9 cellular contexts compared by ENCODE assay signal in the genomic region with DNA sequence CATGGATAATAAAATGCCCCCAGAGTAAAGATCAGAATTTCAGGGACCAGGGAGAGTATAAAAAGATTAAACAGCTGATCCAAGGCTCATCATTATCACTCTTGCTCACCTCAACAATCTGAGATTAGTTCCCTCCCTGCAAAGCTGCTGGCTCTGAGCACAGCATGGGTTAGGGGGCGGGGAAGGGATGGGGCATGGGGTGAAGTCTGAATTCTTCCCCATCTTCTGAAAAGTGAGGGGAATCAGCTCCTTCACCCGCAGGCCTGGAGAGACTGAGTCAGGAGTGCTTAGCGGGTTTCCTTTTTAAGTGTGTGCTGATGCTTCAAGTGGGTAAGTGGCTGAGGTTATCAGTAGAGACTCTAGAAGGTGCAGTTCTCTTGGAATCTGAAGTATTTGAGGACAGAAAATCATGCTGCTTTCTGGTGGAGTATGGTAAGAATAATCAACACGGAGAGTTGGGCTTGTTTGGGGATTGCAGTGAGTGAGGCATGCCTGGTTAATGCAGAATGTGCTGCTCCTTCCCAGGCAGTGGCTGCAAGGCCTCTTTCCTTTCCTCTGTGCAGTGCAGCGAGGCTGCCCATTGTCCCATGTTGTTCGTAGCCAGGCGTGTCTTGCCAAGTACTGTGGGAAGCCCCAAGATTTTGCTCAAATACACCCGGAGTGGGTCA. TPM values are rescaled to one million over a fixed set of nuclear protein-coding genes. Genes with fewer than 3 reads are reported as not detected.
DNase-seq lines count a peak whose midpoint lies in the region; ATAC-seq, FAIRE-seq and TF ChIP-seq lines count a peak whose summit lies in the region.
"Had no signal": no experiment of that assay in that cellular context is flagged by ENCODE, and none has a peak within 500 bp of the region (broad histone marks: within the 10 kb centered on the region; RNA-seq: fewer than 3 reads in every experiment).

No MANE protein-coding gene starts in this region.

- H3K9me3 ChIP-seq in prostate gland: no peaks in the 10 kb centered on the region

- CTCF ChIA-PET in activated B cell treated with CpG ODN at 0.5 μM for 24 hours (lab: Charles Lee): interaction anchor here (0.9 kb wide), 1 partner anchor 67 kb away, joined by 3 read pairs; no protein-coding TSS in a partner anchor

- H3K4me1 ChIP-seq in prostate gland (replicated peaks): no peaks in the 10 kb centered on the region

- ATAC-seq in activated B cell treated with CpG ODN at 0.5 μM for 24 hours (ENCODE audit: low read depth) (no peak), HG02852 (IDR thresholded peaks at IDR 0.05; ENCODE audit: unreplicated experiment) (no peak)

- H3K4me3 ChIP-seq in prostate gland: no peak overlapping the region

- peaks cover 41% of the 10 kb centered on the region for H3K36me3 Mint-ChIP-seq in activated B cell treated with CpG ODN at 0.5 μM for 24 hours (ENCODE audit: low read depth)
- peaks cover 18% of the 10 kb centered on the region for H3K36me3 Mint-ChIP-seq in glutamatergic neuron (ENCODE audit: unreplicated experiment)

- H3K4me3 Mint-ChIP-seq in activated B cell treated with CpG ODN at 0.5 μM for 24 hours (no peak overlapping the region), glutamatergic neuron (ENCODE audit: unreplicated experiment) (peak overlapping the region; percentile 77)

- TF ChIP-seq POLR2A in prostate gland (IDR thresholded peaks at IDR 0.05): no peak

- peaks cover 75% of the 10 kb centered on the region for H3K4me1 Mint-ChIP-seq in activated B cell treated with CpG ODN at 0.5 μM for 24 hours
- H3K4me1 Mint-ChIP-seq in glutamatergic neuron (ENCODE audit: low read depth, unreplicated experiment): peaks cover 66% of the 10 kb centered on the region

- peak; percentile 87 for FAIRE-seq in D721Med (lab: Jason Lieb, UNC)

- intact Hi-C loops in activated B cell treated with CpG ODN at 0.5 μM for 24 hours (cut with micrococcal nuclease) (no loop called here), prostate gland (cut with DNase I) (no loop called here)

- H3K27me3 Mint-ChIP-seq in activated B cell treated with CpG ODN at 0.5 μM for 24 hours: no peaks in the 10 kb centered on the region
- H3K27me3 Mint-ChIP-seq in glutamatergic neuron (ENCODE audit: unreplicated experiment): peaks cover 28% of the 10 kb centered on the region

- no peak for TF ChIP-seq CTCF in D721Med (IDR thresholded peaks at IDR 0.05; ENCODE audit: insufficient read depth, missing control alignments)
- no peak for TF ChIP-seq CTCF in activated B cell treated with CpG ODN at 0.5 μM for 24 hours (IDR thresholded peaks at IDR 0.05)
- TF ChIP-seq CTCF in glutamatergic neuron (IDR thresholded peaks at IDR 0.05; ENCODE audit: partially characterized antibody, unreplicated experiment): no peak
- no peak for TF ChIP-seq CTCF in prostate gland (IDR thresholded peaks at IDR 0.05)

- WGBS in prostate gland: 25% methylated on average over 8 of the region's 8 CpGs

- no peaks in the 10 kb centered on the region for H3K36me3 ChIP-seq in prostate gland

- peak overlapping the region; percentile 38 for H3K27ac Mint-ChIP-seq in activated B cell treated with CpG ODN at 0.5 μM for 24 hours
- peak overlapping the region; percentile 98 for H3K27ac Mint-ChIP-seq in glutamatergic neuron (ENCODE audit: unreplicated experiment)

- no peak for DNase-seq in D721Med (ENCODE audit: insufficient read length, low spot score)
- no peak for DNase-seq in activated B cell treated with CpG ODN at 0.5 μM for 24 hours
- DNase-seq in glutamatergic neuron: no peak
- peak; percentile 24 for DNase-seq in prostate gland (ENCODE audit: low spot score)
- no peak for DNase-seq in stimulated activated CD4-positive, alpha-beta T cell treated with anti-CD3 and anti-CD28 coated beads, Interleukin-4, amount 100 ng/mL, for 4 hours
- DNase-seq in HuH-7 (ENCODE audit: low spot score): no peak
- DNase-seq in NCI-H1930 (lab: John Stamatoyannopoulos, UW): no peak
- DNase-seq: stimulated activated CD4-positive, alpha-beta T cell treated with anti-CD3 and anti-CD28 coated beads, Interleukin-4, amount 100 ng/mL, for 24 hours had no signal

- H3K9me3 Mint-ChIP-seq in activated B cell treated with CpG ODN at 0.5 μM for 24 hours (no peaks in the 10 kb centered on the region), glutamatergic neuron (ENCODE audit: unreplicated experiment) (peaks cover 27% of the 10 kb centered on the region)

- POLR2A ChIA-PET in activated B cell treated with CpG ODN at 0.5 μM for 24 hours (lab: Charles Lee): no interaction called here

- no peaks in the 10 kb centered on the region for H3K27me3 ChIP-seq in prostate gland (replicated peaks; ENCODE audit: insufficient read depth)

- peak overlapping the region; percentile 25 to 38 for H3K27ac ChIP-seq in prostate gland

RNA-seq across cellular contexts. Expression of gene TRAK1, which starts 59.2 kb away (rescaled TPM):
- total RNA-seq in activated B cell treated with CpG ODN at 0.5 μM for 24 hours: 54.5 and 58.4 TPM in 2 replicates
- 308 TPM for total RNA-seq in glutamatergic neuron (ENCODE audit: unreplicated experiment)
- 10 to 100 TPM; 35.6 to 80.3 TPM for total RNA-seq in prostate gland
